9 cellular contexts compared by ENCODE assay signal in genomic region chr14:77882098-77882497, GRCh38.
DNase-seq lines count a peak whose midpoint lies in the region; ATAC-seq and FAIRE-seq lines count a peak whose summit lies in the region.
"Had no signal": no experiment of that assay in that cellular context is flagged by ENCODE, and none has a peak within 500 bp of the region (broad histone marks: within the 10 kb centered on the region; RNA-seq: fewer than 3 reads in every experiment).

No MANE protein-coding gene starts in this region.

- peak; percentile 85 for FAIRE-seq in islet of Langerhans (lab: Jason Lieb, UNC)

- DNase-seq in AG20443 (ENCODE audit: low spot score) (peak; percentile 47), NCI-H1417 (lab: John Stamatoyannopoulos, UW) (peak; percentile 94 to 98 (median 97)), SHP77 (lab: John Stamatoyannopoulos, UW) (peak; percentile 37 to 74), DMS114 treated with DMSO at 0.1 percent for 48 hours (lab: John Stamatoyannopoulos, UW; ENCODE audit: unreplicated experiment) (no peak)
- DNase-seq: activated CD8-positive, alpha-beta memory T cell treated with anti-CD3 and anti-CD28 coated beads for 24 hours had no signal

- ATAC-seq in GM18907 (IDR thresholded peaks at IDR 0.05; ENCODE audit: unreplicated experiment) (no peak), GM19328 (IDR thresholded peaks at IDR 0.05; ENCODE audit: unreplicated experiment) (no peak), GM21515 (IDR thresholded peaks at IDR 0.05; ENCODE audit: unreplicated experiment) (no peak)
